In genomic region chr15:74616020-74616939, GRCh38 we compare ENCODE assay signal across 8 cellular contexts. TPM values are rescaled to one million over a fixed set of nuclear protein-coding genes. Genes with fewer than 3 reads are reported as not detected.
DNase-seq lines count a peak whose midpoint lies in the region; ATAC-seq and TF ChIP-seq lines count a peak whose summit lies in the region.

No MANE protein-coding gene starts in this region.

- TF ChIP-seq CTCF in heart right ventricle (IDR thresholded peaks at IDR 0.05) (no peak), progenitor cell of endocrine pancreas (IDR thresholded peaks at IDR 0.05; ENCODE audit: unreplicated experiment) (no peak), uterus (IDR thresholded peaks at IDR 0.05) (no peak)

- H3K27me3 Mint-ChIP-seq in progenitor cell of endocrine pancreas, result peaks cover 6% of the 10 kb centered on the region

- peak overlapping the region; percentile 89 for H3K4me3 ChIP-seq in SK-N-MC
- peak overlapping the region; percentile 77 to 100 (median 95) for H3K4me3 ChIP-seq in heart right ventricle
- H3K4me3 ChIP-seq in uterus, result peak overlapping the region; percentile 71 to 86

- DNase-seq in Daoy (ENCODE audit: low read depth) (peak; percentile 70), SK-N-MC (ENCODE audit: low read depth, low spot score) (no peak), heart right ventricle (peak; percentile 79 to 87), progenitor cell of endocrine pancreas (ENCODE audit: low spot score, unreplicated experiment) (no peak), uterus (peak; percentile 63 to 68)
- peak; percentile 25 for DNase-seq in activated naive CD8-positive, alpha-beta T cell treated with anti-CD3 and anti-CD28 coated beads, Interleukin-2, amount 50 U/mL, for 16 hours (ENCODE audit: low read depth, low spot score)

- no peaks in the 10 kb centered on the region for H3K9me3 Mint-ChIP-seq in progenitor cell of endocrine pancreas (ENCODE audit: low read depth)

- H3K4me1 ChIP-seq in heart right ventricle, result peaks cover 14 to 68% (median 46%) of the 10 kb centered on the region in 9 donors
- H3K4me1 ChIP-seq in uterus, result peaks cover 0 to 7% of the 10 kb centered on the region in 2 donors

- H3K27ac Mint-ChIP-seq in progenitor cell of endocrine pancreas, result peak overlapping the region; percentile 95

- H3K36me3 ChIP-seq in SK-N-MC (ENCODE audit: insufficient read depth, low read length) (peaks cover 20% of the 10 kb centered on the region), heart right ventricle (peaks cover 0 to 28% (median 21%) of the 10 kb centered on the region in 9 donors), uterus (no peaks in the 10 kb centered on the region)

- H3K4me1 Mint-ChIP-seq in progenitor cell of endocrine pancreas (ENCODE audit: low read depth), result peaks cover 12% of the 10 kb centered on the region

- ATAC-seq in HG02981 (IDR thresholded peaks at IDR 0.05; ENCODE audit: unreplicated experiment), result peak; percentile 4
- peak; percentile 1 to 55 (median 34) for ATAC-seq in heart right ventricle
- ATAC-seq in GM18498 (IDR thresholded peaks at IDR 0.05; ENCODE audit: unreplicated experiment), result no peak

- intact Hi-C loops in heart right ventricle (cut with DNase I), result loop anchor here in 9 of 10 donors (2.0 to 10.0 kb wide), 6 partner anchors 74 to 329 kb away; partner anchors contain the start of genes ARID3B (in 5 of the 9) and UBL7 (in 4 of the 9)
- intact Hi-C loops in uterus (cut with DNase I; ENCODE audit: low total_unique reads), result loop anchor here (5.0 kb wide), 1 partner anchor 74 kb away; the partner anchor contains the start of gene ARID3B

- no peak for TF ChIP-seq POLR2A in uterus (IDR thresholded peaks at IDR 0.05)

- WGBS in heart right ventricle, 2 donors, result 1% methylated on average over 41 of the region's 41 CpGs

- H3K9ac ChIP-seq in SK-N-MC (ENCODE audit: insufficient read length), result peak overlapping the region; percentile 99

- H3K36me3 Mint-ChIP-seq in progenitor cell of endocrine pancreas (ENCODE audit: insufficient read depth), result peaks cover 6% of the 10 kb centered on the region

- H3K9me3 ChIP-seq in SK-N-MC (ENCODE audit: low read depth, low read length) (no peaks in the 10 kb centered on the region), heart right ventricle (no peaks in the 10 kb centered on the region), uterus (no peaks in the 10 kb centered on the region)

- H3K27ac ChIP-seq in SK-N-MC (peak overlapping the region; percentile 75), heart right ventricle (peak overlapping the region; percentile 82 to 99 (median 98)), uterus (peak overlapping the region; percentile 82 to 94)

- H3K4me3 Mint-ChIP-seq in progenitor cell of endocrine pancreas (ENCODE audit: low read depth), result peak overlapping the region; percentile 88

- H3K27me3 ChIP-seq in heart right ventricle, result no peaks in the 10 kb centered on the region
- H3K27me3 ChIP-seq in uterus, result no peaks in the 10 kb centered on the region

RNA-seq across cellular contexts. Expression of gene CLK3, which starts 0.6 kb away (rescaled TPM):
- total RNA-seq in Daoy (2014; rRNA removed; shearing (Covaris generic)), result 55.2 and 57.4 TPM in 2 replicates
- total RNA-seq in heart right ventricle (10 to 100 TPM; 40.2 to 52.1 (median 45.2) TPM), progenitor cell of endocrine pancreas (74.5 and 76.0 TPM in 2 replicates), uterus (10 to 100 TPM; 33.0 to 90.4 (median 84.2) TPM)
- 10 to 100 TPM; 27.7 to 73.6 TPM for polyA plus RNA-seq in heart right ventricle

Comparison
In these comparisons a context has a peak if more than half of its experiments do, and no peak if none do; other contexts are left out.
1. DNase-seq: peak in Daoy (single experiment), activated naive CD8-positive, alpha-beta T cell treated with anti-CD3 and anti-CD28 coated beads, Interleukin-2, amount 50 U/mL, for 16 hours (single experiment), heart right ventricle (2 of 2) and uterus (2 of 2); none in SK-N-MC (single experiment) and progenitor cell of endocrine pancreas (single experiment).
2. Peak in every context shown above with its lines, with median percentiles within 50 percentile points of each other: H3K27ac ChIP-seq and H3K4me3 ChIP-seq.